2 cellular contexts compared by ENCODE assay signal in the genomic region with DNA sequence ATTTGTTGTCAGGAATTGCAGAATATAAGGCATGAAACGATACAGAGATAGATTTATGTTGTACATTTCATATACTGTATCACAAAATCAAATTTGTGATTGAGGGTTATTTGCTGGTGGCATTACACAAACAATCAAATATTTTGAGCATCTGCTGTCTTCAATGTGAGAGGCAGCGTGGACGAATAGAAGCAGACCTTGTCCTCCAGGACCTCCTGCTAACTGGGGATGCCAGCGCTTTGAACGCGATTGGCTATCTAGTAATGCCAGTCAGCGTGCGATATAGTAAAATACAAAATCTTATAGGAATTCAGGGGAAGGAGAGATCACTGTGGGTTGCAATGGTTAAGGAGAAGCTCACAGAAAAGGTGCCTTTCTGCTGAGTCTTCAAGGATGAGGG.
TF ChIP-seq lines count a peak whose summit lies in the region.

No MANE protein-coding gene starts in this region.

TF ChIP-seq in HCT116, 20 proteins besides CTCF, POLR2A, EP300 and RAD21 (continued from another document):
- TF ChIP-seq ATF3 (IDR thresholded peaks at IDR 0.05), result no peak
- TF ChIP-seq FOSL1 (IDR thresholded peaks at IDR 0.05; ENCODE audit: low read depth), result no peak
- TF ChIP-seq, protein P1, sequence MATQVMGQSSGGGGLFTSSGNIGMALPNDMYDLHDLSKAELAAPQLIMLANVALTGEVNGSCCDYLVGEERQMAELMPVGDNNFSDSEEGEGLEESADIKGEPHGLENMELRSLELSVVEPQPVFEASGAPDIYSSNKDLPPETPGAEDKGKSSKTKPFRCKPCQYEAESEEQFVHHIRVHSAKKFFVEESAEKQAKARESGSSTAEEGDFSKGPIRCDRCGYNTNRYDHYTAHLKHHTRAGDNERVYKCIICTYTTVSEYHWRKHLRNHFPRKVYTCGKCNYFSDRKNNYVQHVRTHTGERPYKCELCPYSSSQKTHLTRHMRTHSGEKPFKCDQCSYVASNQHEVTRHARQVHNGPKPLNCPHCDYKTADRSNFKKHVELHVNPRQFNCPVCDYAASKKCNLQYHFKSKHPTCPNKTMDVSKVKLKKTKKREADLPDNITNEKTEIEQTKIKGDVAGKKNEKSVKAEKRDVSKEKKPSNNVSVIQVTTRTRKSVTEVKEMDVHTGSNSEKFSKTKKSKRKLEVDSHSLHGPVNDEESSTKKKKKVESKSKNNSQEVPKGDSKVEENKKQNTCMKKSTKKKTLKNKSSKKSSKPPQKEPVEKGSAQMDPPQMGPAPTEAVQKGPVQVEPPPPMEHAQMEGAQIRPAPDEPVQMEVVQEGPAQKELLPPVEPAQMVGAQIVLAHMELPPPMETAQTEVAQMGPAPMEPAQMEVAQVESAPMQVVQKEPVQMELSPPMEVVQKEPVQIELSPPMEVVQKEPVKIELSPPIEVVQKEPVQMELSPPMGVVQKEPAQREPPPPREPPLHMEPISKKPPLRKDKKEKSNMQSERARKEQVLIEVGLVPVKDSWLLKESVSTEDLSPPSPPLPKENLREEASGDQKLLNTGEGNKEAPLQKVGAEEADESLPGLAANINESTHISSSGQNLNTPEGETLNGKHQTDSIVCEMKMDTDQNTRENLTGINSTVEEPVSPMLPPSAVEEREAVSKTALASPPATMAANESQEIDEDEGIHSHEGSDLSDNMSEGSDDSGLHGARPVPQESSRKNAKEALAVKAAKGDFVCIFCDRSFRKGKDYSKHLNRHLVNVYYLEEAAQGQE (IDR thresholded peaks at IDR 0.05; ENCODE audit: low read depth), result no peak
- TF ChIP-seq CEBPB (IDR thresholded peaks at IDR 0.05; ENCODE audit: low read depth), result no peak
- no peak for TF ChIP-seq POLR2AphosphoS5 (IDR thresholded peaks at IDR 0.05; ENCODE audit: low read depth, low read length)
- no peak for TF ChIP-seq JUND (IDR thresholded peaks at IDR 0.05)
- TF ChIP-seq YY1 (IDR thresholded peaks at IDR 0.05; ENCODE audit: extremely low read depth, insufficient replicate concordance, low read depth, low read length), result no peak
- no peak for TF ChIP-seq SP1 (IDR thresholded peaks at IDR 0.05; ENCODE audit: low read depth)
- TF ChIP-seq ZNF274 (IDR thresholded peaks at IDR 0.05; ENCODE audit: low read depth, low read length), result no peak
- TF ChIP-seq EZH2 (IDR thresholded peaks at IDR 0.05), result no peak

TF ChIP-seq in WTC11, 78 proteins besides CTCF, POLR2A, EP300 and RAD21 (continued from another document):
- TF ChIP-seq, protein P2, sequence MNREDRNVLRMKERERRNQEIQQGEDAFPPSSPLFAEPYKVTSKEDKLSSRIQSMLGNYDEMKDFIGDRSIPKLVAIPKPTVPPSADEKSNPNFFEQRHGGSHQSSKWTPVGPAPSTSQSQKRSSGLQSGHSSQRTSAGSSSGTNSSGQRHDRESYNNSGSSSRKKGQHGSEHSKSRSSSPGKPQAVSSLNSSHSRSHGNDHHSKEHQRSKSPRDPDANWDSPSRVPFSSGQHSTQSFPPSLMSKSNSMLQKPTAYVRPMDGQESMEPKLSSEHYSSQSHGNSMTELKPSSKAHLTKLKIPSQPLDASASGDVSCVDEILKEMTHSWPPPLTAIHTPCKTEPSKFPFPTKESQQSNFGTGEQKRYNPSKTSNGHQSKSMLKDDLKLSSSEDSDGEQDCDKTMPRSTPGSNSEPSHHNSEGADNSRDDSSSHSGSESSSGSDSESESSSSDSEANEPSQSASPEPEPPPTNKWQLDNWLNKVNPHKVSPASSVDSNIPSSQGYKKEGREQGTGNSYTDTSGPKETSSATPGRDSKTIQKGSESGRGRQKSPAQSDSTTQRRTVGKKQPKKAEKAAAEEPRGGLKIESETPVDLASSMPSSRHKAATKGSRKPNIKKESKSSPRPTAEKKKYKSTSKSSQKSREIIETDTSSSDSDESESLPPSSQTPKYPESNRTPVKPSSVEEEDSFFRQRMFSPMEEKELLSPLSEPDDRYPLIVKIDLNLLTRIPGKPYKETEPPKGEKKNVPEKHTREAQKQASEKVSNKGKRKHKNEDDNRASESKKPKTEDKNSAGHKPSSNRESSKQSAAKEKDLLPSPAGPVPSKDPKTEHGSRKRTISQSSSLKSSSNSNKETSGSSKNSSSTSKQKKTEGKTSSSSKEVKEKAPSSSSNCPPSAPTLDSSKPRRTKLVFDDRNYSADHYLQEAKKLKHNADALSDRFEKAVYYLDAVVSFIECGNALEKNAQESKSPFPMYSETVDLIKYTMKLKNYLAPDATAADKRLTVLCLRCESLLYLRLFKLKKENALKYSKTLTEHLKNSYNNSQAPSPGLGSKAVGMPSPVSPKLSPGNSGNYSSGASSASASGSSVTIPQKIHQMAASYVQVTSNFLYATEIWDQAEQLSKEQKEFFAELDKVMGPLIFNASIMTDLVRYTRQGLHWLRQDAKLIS (CRISPR knock-in tag; IDR thresholded peaks at IDR 0.05; ENCODE audit: borderline replicate concordance), result no peak
- TF ChIP-seq, protein P3, sequence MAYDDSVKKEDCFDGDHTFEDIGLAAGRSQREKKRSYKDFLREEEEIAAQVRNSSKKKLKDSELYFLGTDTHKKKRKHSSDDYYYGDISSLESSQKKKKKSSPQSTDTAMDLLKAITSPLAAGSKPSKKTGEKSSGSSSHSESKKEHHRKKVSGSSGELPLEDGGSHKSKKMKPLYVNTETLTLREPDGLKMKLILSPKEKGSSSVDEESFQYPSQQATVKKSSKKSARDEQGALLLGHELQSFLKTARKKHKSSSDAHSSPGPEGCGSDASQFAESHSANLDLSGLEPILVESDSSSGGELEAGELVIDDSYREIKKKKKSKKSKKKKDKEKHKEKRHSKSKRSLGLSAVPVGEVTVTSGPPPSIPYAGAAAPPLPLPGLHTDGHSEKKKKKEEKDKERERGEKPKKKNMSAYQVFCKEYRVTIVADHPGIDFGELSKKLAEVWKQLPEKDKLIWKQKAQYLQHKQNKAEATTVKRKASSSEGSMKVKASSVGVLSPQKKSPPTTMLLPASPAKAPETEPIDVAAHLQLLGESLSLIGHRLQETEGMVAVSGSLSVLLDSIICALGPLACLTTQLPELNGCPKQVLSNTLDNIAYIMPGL (CRISPR knock-in tag; IDR thresholded peaks at IDR 0.05), result no peak
- no peak for TF ChIP-seq OVOL2 (CRISPR knock-in tag; IDR thresholded peaks at IDR 0.05; ENCODE audit: borderline replicate concordance)
- no peak for TF ChIP-seq ZNF121 (CRISPR knock-in tag; IDR thresholded peaks at IDR 0.05)
- no peak for TF ChIP-seq ZBTB21 (CRISPR knock-in tag; IDR thresholded peaks at IDR 0.05; ENCODE audit: borderline replicate concordance)
- TF ChIP-seq E2F5 (CRISPR knock-in tag; IDR thresholded peaks at IDR 0.05), result no peak
- TF ChIP-seq, protein P4, sequence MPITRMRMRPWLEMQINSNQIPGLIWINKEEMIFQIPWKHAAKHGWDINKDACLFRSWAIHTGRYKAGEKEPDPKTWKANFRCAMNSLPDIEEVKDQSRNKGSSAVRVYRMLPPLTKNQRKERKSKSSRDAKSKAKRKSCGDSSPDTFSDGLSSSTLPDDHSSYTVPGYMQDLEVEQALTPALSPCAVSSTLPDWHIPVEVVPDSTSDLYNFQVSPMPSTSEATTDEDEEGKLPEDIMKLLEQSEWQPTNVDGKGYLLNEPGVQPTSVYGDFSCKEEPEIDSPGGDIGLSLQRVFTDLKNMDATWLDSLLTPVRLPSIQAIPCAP (CRISPR knock-in tag; IDR thresholded peaks at IDR 0.05), result no peak
- TF ChIP-seq, protein P5, sequence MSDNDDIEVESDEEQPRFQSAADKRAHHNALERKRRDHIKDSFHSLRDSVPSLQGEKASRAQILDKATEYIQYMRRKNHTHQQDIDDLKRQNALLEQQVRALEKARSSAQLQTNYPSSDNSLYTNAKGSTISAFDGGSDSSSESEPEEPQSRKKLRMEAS (CRISPR knock-in tag; IDR thresholded peaks at IDR 0.05), result no peak
- no peak for TF ChIP-seq NFYB (CRISPR knock-in tag; conservative IDR thresholded peaks at IDR 0.05; ENCODE audit: low read depth)
- no peak for TF ChIP-seq ZNF281 (CRISPR knock-in tag; IDR thresholded peaks at IDR 0.05)
- no peak for TF ChIP-seq SMAD3 (CRISPR knock-in tag; IDR thresholded peaks at IDR 0.05; ENCODE audit: borderline replicate concordance)
- TF ChIP-seq ATF2 (CRISPR knock-in tag; IDR thresholded peaks at IDR 0.05; ENCODE audit: borderline replicate concordance, low read depth), result no peak
- TF ChIP-seq JUN (CRISPR knock-in tag; IDR thresholded peaks at IDR 0.05), result no peak
- no peak for TF ChIP-seq ZSCAN18 (CRISPR knock-in tag; IDR thresholded peaks at IDR 0.05)
- no peak for TF ChIP-seq JAZF1 (CRISPR knock-in tag; IDR thresholded peaks at IDR 0.05)
